1 cellular context compared by ENCODE assay signal in genomic region chr10:23387516-23387915, GRCh38. TPM values are rescaled to one million over a fixed set of nuclear protein-coding genes. Genes with fewer than 3 reads are reported as not detected.
"Had no signal": no experiment of that assay in that cellular context is flagged by ENCODE, and none has a peak within 500 bp of the region (broad histone marks: within the 10 kb centered on the region; RNA-seq: fewer than 3 reads in every experiment).

No MANE protein-coding gene starts in this region.

RNA-seq across cellular contexts. Expression of gene C10orf67, which starts 42.9 kb away (rescaled TPM):
- total RNA-seq: NCI-H460 had no signal
